In genomic region chr1:36349241-36349671, GRCh38 we compare ENCODE assay signal across 8 cellular contexts. TPM values are rescaled to one million over a fixed set of nuclear protein-coding genes. Genes with fewer than 3 reads are reported as not detected.
DNase-seq lines count a peak whose midpoint lies in the region; ATAC-seq and TF ChIP-seq lines count a peak whose summit lies in the region.

No MANE protein-coding gene starts in this region.

- peaks cover 95% of the 10 kb centered on the region for H3K36me3 Mint-ChIP-seq in dendritic cell treated with granulocyte-macrophage colony-stimulating factor and Interleukin-4, amounts not matched to agents 40 ng/mL and 50 ng/mL, for 4 days (ENCODE audit: low read depth)

- no peak for TF ChIP-seq POLR2A in upper lobe of left lung (IDR thresholded peaks at IDR 0.05)

- H3K36me3 ChIP-seq in right atrium auricular region: peaks cover 58% of the 10 kb centered on the region
- H3K36me3 ChIP-seq in upper lobe of left lung: peaks cover 24 to 76% (median 59%) of the 10 kb centered on the region in 4 donors

- H3K9me3 Mint-ChIP-seq in dendritic cell treated with granulocyte-macrophage colony-stimulating factor and Interleukin-4, amounts not matched to agents 40 ng/mL and 50 ng/mL, for 4 days: no peaks in the 10 kb centered on the region

- H3K27me3 Mint-ChIP-seq in dendritic cell treated with granulocyte-macrophage colony-stimulating factor and Interleukin-4, amounts not matched to agents 40 ng/mL and 50 ng/mL, for 4 days: no peaks in the 10 kb centered on the region

- H3K4me1 Mint-ChIP-seq in dendritic cell treated with granulocyte-macrophage colony-stimulating factor and Interleukin-4, amounts not matched to agents 40 ng/mL and 50 ng/mL, for 4 days (ENCODE audit: low read depth): peaks cover 63% of the 10 kb centered on the region

- H3K27me3 ChIP-seq in right atrium auricular region (no peaks in the 10 kb centered on the region), upper lobe of left lung (no peaks in the 10 kb centered on the region)

- H3K4me3 ChIP-seq in right atrium auricular region (no peak overlapping the region), upper lobe of left lung (no peak overlapping the region)

- 61 to 62% methylated on average over 7 of the region's 7 CpGs for WGBS in upper lobe of left lung, 2 donors

- H3K4me1 ChIP-seq in right atrium auricular region (peaks cover 0 to 45% of the 10 kb centered on the region in 2 donors), upper lobe of left lung (peaks cover 28 to 39% (median 36%) of the 10 kb centered on the region in 4 donors)

- peak overlapping the region; percentile 85 for H3K27ac Mint-ChIP-seq in dendritic cell treated with granulocyte-macrophage colony-stimulating factor and Interleukin-4, amounts not matched to agents 40 ng/mL and 50 ng/mL, for 4 days

- intact Hi-C loops in cardiac septum (cut with DNase I): no loop called here
- intact Hi-C loops in dendritic cell treated with granulocyte-macrophage colony-stimulating factor and Interleukin-4, amounts not matched to agents 40 ng/mL and 50 ng/mL, for 4 days (cut with micrococcal nuclease): no loop called here

- DNase-seq in right atrium auricular region (ENCODE audit: low spot score) (no peak), cardiac septum (ENCODE audit: low spot score) (no peak), upper lobe of left lung (no peak), iPS-NIHi7 (ENCODE audit: extremely low spot score) (no peak), DMS114 treated with DMSO at 0.1 percent for 48 hours (lab: John Stamatoyannopoulos, UW; ENCODE audit: unreplicated experiment) (no peak), medulla oblongata (ENCODE audit: extremely low spot score) (no peak)

- peak; percentile 74 for ATAC-seq in HG03280 (IDR thresholded peaks at IDR 0.05; ENCODE audit: unreplicated experiment)
- peak in 1 of 2 donors; percentile 4 for ATAC-seq in upper lobe of left lung (ENCODE audit: low FRiP score in 2 of 2)

- H3K4me3 Mint-ChIP-seq in dendritic cell treated with granulocyte-macrophage colony-stimulating factor and Interleukin-4, amounts not matched to agents 40 ng/mL and 50 ng/mL, for 4 days: no peak overlapping the region

- TF ChIP-seq EP300 in upper lobe of left lung (IDR thresholded peaks at IDR 0.05): no peak

- peak overlapping the region; percentile 75 to 76 for H3K27ac ChIP-seq in right atrium auricular region
- peak overlapping the region in 3 of 4 donors; percentile 74 to 78 (median 77) for H3K27ac ChIP-seq in upper lobe of left lung

- H3K9me3 ChIP-seq in right atrium auricular region (no peaks in the 10 kb centered on the region), upper lobe of left lung (no peaks in the 10 kb centered on the region)

- TF ChIP-seq CTCF in right atrium auricular region (IDR thresholded peaks at IDR 0.05) (no peak), upper lobe of left lung (IDR thresholded peaks at IDR 0.05) (no peak)

RNA-seq across cellular contexts. Expression of gene EVA1B, which starts 25.8 kb away (rescaled TPM):
- 10 to 100 TPM; 24.6 to 45.8 TPM for total RNA-seq in right atrium auricular region
- 11.3 TPM for total RNA-seq in cardiac septum
- total RNA-seq in upper lobe of left lung: 10 to 100 TPM; 24.3 to 97.9 (median 36.6) TPM

RNA-seq across cellular contexts. Expression of gene STK40, which starts 36.5 kb away (rescaled TPM):
- total RNA-seq in right atrium auricular region (10 to 100 TPM; 50.5 to 74.7 TPM), cardiac septum (75.5 TPM), upper lobe of left lung (100 to 1,000 TPM in 1 of 6 donors, 10 to 100 TPM in 5; 26.2 to 100 (median 69.1) TPM)

RNA-seq across cellular contexts. Expression of gene SH3D21, which starts 43.1 kb away (rescaled TPM):
- total RNA-seq in right atrium auricular region (1 to 10 TPM; 1.2 to 1.4 TPM), cardiac septum (3.3 TPM), upper lobe of left lung (10 to 100 TPM in 3 of 6 donors, 1 to 10 TPM in 3; 4.4 to 65.0 (median 13.1) TPM)

RNA-seq across cellular contexts. Expression of gene LSM10, which starts 48.5 kb away (rescaled TPM):
- total RNA-seq in right atrium auricular region (10 to 100 TPM; 55.3 to 59.9 TPM), cardiac septum (52.7 TPM), upper lobe of left lung (10 to 100 TPM; 19.1 to 54.6 (median 35.8) TPM)
